Comparison of ENCODE assay signal across 1 cellular context in genomic region chr17:44067547-44067945, GRCh38.
TF ChIP-seq lines count a peak whose summit lies in the region.

No MANE protein-coding gene starts in this region.

TF ChIP-seq in K562, 482 proteins besides CTCF, POLR2A, EP300 and RAD21:
- TF ChIP-seq SP1 (CRISPR knock-in tag; IDR thresholded peaks at IDR 0.05) (no peak), ZBTB33 (CRISPR knock-in tag; IDR thresholded peaks at IDR 0.05) (0 out of 2 replicates have a peak, but pooled peaks have one; percentile 6), ZNF311 (CRISPR knock-in tag; IDR thresholded peaks at IDR 0.05) (0 out of 2 replicates have a peak, but pooled peaks have one; percentile 14), PPARD (CRISPR knock-in tag; IDR thresholded peaks at IDR 0.05) (no peak), SPI1 (IDR thresholded peaks at IDR 0.05; ENCODE audit: borderline replicate concordance, low read depth, low read length) (peak; percentile 59; the same call in 1 of the 2 replicates), IRF9 (tag; IDR thresholded peaks at IDR 0.05) (no peak), FOXJ2 (tag; IDR thresholded peaks at IDR 0.05) (0 out of 2 replicates have a peak, but pooled peaks have one; percentile 5), ZNF644 (tag; IDR thresholded peaks at IDR 0.05; ENCODE audit: low read depth) (no peak), CEBPB (tag; IDR thresholded peaks at IDR 0.05) (no peak), PKNOX1 (IDR thresholded peaks at IDR 0.05) (0 out of 2 replicates have a peak, but pooled peaks have one; percentile 3), NCOR1 (IDR thresholded peaks at IDR 0.05) (0 out of 2 replicates have a peak, but pooled peaks have one; percentile 1), TGIF2 (CRISPR knock-in tag; IDR thresholded peaks at IDR 0.05) (no peak), ZNF280B (CRISPR knock-in tag; IDR thresholded peaks at IDR 0.05) (no peak)
